In genomic region chr6:10404107-10404798, GRCh38 we compare ENCODE assay signal across 8 cellular contexts. TPM values are rescaled to one million over a fixed set of nuclear protein-coding genes. Genes with fewer than 3 reads are reported as not detected.
DNase-seq lines count a peak whose midpoint lies in the region; ATAC-seq, FAIRE-seq and TF ChIP-seq lines count a peak whose summit lies in the region.

No MANE protein-coding gene starts in this region.

- DNase-seq in D721Med (ENCODE audit: insufficient read length, low spot score) (peak; percentile 53), HT-29 (ENCODE audit: low spot score) (peak; percentile 97), NOMO-1 treated with dmso at 0.1 percent for 144 hours (lab: John Stamatoyannopoulos, UW; ENCODE audit: unreplicated experiment) (peak; percentile 98), epidermal melanocyte (ENCODE audit: insufficient read length, low spot score) (peak; percentile 88)
- peak; percentile 57 for DNase-seq in activated CD8-positive, alpha-beta memory T cell treated with anti-CD3 and anti-CD28 coated beads, Interleukin-2, amount 50 U/mL, for 24 hours (ENCODE audit: extremely low read depth)
- DNase-seq in stimulated activated CD8-positive, alpha-beta memory T cell treated with anti-CD3 and anti-CD28 coated beads, Interleukin-4, amount 100 ng/mL, for 4 hours (ENCODE audit: low read depth in 2 of 2, low spot score in 1 of 2), result peak; percentile 52 to 53

- H3K4me1 ChIP-seq in mucosa of stomach (ENCODE audit: control insufficient read depth, insufficient read depth, low read length), result peaks cover 12% of the 10 kb centered on the region

- H3K27me3 ChIP-seq in mucosa of stomach (ENCODE audit: control insufficient read depth, insufficient read depth, low read length), result peaks cover 65% of the 10 kb centered on the region

- H3K9ac ChIP-seq in mucosa of stomach (ENCODE audit: low read length), result peak overlapping the region; percentile 42

- peak; percentile 97 for ATAC-seq in GM21367 (IDR thresholded peaks at IDR 0.05; ENCODE audit: unreplicated experiment)

- no peak for FAIRE-seq in D721Med (lab: Jason Lieb, UNC)

- H3K9me3 ChIP-seq in mucosa of stomach (ENCODE audit: control insufficient read depth, low read length), result no peaks in the 10 kb centered on the region

- no peaks in the 10 kb centered on the region for H3K36me3 ChIP-seq in mucosa of stomach (ENCODE audit: control insufficient read depth, insufficient read depth, low read length)

- TF ChIP-seq CTCF in D721Med (IDR thresholded peaks at IDR 0.05; ENCODE audit: insufficient read depth, missing control alignments), result peak; percentile 39

- H3K4me3 ChIP-seq in mucosa of stomach (ENCODE audit: low read length), result peak overlapping the region; percentile 57

RNA-seq across cellular contexts. Expression of gene TFAP2A, which starts 10.6 kb away (rescaled TPM):
- 2.2 and 3.8 TPM in 2 replicates for total RNA-seq in HT-29 (2014; rRNA removed; shearing (Covaris generic))

Comparison
In these comparisons a context has a peak if more than half of its experiments do, and no peak if none do; other contexts are left out.
1. Peak in every context shown above with its lines: DNase-seq, ATAC-seq and H3K4me3 ChIP-seq.